1 cellular context compared by ENCODE assay signal in genomic region chr2:16123421-16123820, GRCh38.
TF ChIP-seq lines count a peak whose summit lies in the region.

No MANE protein-coding gene starts in this region.

TF ChIP-seq in GM23338, 12 proteins besides CTCF, POLR2A, EP300 and RAD21 (continued from another document):
- TF ChIP-seq, protein P1, sequence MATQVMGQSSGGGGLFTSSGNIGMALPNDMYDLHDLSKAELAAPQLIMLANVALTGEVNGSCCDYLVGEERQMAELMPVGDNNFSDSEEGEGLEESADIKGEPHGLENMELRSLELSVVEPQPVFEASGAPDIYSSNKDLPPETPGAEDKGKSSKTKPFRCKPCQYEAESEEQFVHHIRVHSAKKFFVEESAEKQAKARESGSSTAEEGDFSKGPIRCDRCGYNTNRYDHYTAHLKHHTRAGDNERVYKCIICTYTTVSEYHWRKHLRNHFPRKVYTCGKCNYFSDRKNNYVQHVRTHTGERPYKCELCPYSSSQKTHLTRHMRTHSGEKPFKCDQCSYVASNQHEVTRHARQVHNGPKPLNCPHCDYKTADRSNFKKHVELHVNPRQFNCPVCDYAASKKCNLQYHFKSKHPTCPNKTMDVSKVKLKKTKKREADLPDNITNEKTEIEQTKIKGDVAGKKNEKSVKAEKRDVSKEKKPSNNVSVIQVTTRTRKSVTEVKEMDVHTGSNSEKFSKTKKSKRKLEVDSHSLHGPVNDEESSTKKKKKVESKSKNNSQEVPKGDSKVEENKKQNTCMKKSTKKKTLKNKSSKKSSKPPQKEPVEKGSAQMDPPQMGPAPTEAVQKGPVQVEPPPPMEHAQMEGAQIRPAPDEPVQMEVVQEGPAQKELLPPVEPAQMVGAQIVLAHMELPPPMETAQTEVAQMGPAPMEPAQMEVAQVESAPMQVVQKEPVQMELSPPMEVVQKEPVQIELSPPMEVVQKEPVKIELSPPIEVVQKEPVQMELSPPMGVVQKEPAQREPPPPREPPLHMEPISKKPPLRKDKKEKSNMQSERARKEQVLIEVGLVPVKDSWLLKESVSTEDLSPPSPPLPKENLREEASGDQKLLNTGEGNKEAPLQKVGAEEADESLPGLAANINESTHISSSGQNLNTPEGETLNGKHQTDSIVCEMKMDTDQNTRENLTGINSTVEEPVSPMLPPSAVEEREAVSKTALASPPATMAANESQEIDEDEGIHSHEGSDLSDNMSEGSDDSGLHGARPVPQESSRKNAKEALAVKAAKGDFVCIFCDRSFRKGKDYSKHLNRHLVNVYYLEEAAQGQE (IDR thresholded peaks at IDR 0.05; ENCODE audit: unreplicated experiment), result no peak
- no peak for TF ChIP-seq STAT1 (IDR thresholded peaks at IDR 0.05; ENCODE audit: unreplicated experiment)
- no peak for TF ChIP-seq ETS1 (IDR thresholded peaks at IDR 0.05)
- TF ChIP-seq CREB1 (CRISPR knock-in tag; IDR thresholded peaks at IDR 0.05; ENCODE audit: low read depth), result no peak
- no peak for TF ChIP-seq EZH2phosphoT487 (IDR thresholded peaks at IDR 0.05; ENCODE audit: unreplicated experiment)
